27 cellular contexts compared by ENCODE assay signal in genomic region chr12:79919762-79920161, GRCh38.
"Had no signal": no experiment of that assay in that cellular context is flagged by ENCODE, and none has a peak within 500 bp of the region (broad histone marks: within the 10 kb centered on the region; RNA-seq: fewer than 3 reads in every experiment).

No MANE protein-coding gene starts in this region.

- DNase-seq: activated B cell treated with CpG ODN at 0.5 μM for 24 hours; activated CD4-positive, alpha-beta T cell treated with anti-CD3 and anti-CD28 coated beads for 48 hours; activated CD4-positive, alpha-beta T cell treated with anti-CD3 and anti-CD28 coated beads, Interleukin-2, amount 50 U/mL, for 1 hour; activated CD4-positive, alpha-beta T cell treated with anti-CD3 and anti-CD28 coated beads, Interleukin-2, amount 50 U/mL, for 48 hours; activated CD8-positive, alpha-beta memory T cell treated with anti-CD3 and anti-CD28 coated beads for 24 hours; activated CD8-positive, alpha-beta T cell treated with anti-CD3 and anti-CD28 coated beads for 36 hours; activated effector memory CD4-positive, alpha-beta T cell treated with Interleukin-2 at 50 U/mL for 16 hours; activated gamma-delta T cell treated with Interleukin-2 at 50 U/mL for 16 hours; activated naive CD4-positive, alpha-beta T cell treated with anti-CD3 and anti-CD28 coated beads, Interleukin-2, amount 50 U/mL, for 16 hours; activated naive CD4-positive, alpha-beta T cell treated with Interleukin-2 at 50 U/mL for 16 hours; activated T-cell treated with anti-CD3 and anti-CD28 coated beads, Interleukin-2, amount 50 U/mL, for 4 hours; amniotic stem cell; anterior cingulate cortex; brain microvascular endothelial cell; dorsolateral prefrontal cortex; effector memory CD4-positive, alpha-beta T cell; esophagus squamous epithelium; foreskin melanocyte; T-helper 9 cell; WERI-Rb-1 had no signal

- ATAC-seq: activated CD4-positive, CD25-positive, alpha-beta regulatory T cell treated with anti-CD3 and anti-CD28 coated beads, Interleukin-2, amount 50 U/mL, for 24 hours; activated CD8-positive, alpha-beta T cell treated with anti-CD3 and anti-CD28 coated beads for 36 hours; activated T-cell treated with anti-CD3 and anti-CD28 coated beads, Interleukin-2, amount 50 U/mL, for 4 hours; activated T-helper 17 cell treated with anti-CD3 and anti-CD28 coated beads, Interleukin-2, amount 50 U/mL, for 72 hours; gastroesophageal sphincter had no signal

- H3K36me3 ChIP-seq: brain microvascular endothelial cell, esophagus squamous epithelium, gastroesophageal sphincter, WERI-Rb-1 had no signal

- H3K9me3 ChIP-seq: esophagus squamous epithelium, gastroesophageal sphincter had no signal

- H3K27me3 Mint-ChIP-seq: activated B cell treated with CpG ODN at 0.5 μM for 24 hours; activated CD8-positive, alpha-beta T cell treated with anti-CD3 and anti-CD28 coated beads for 36 hours; activated naive CD8-positive, alpha-beta T cell; activated T-helper 17 cell treated with anti-CD3 and anti-CD28 coated beads, Interleukin-2, amount 50 U/mL, for 72 hours; central memory CD8-positive, alpha-beta T cell; dendritic cell treated with granulocyte-macrophage colony-stimulating factor and Interleukin-4, amounts not matched to agents 40 ng/mL and 50 ng/mL, for 4 days had no signal

- H3K4me3 Mint-ChIP-seq: activated B cell treated with CpG ODN at 0.5 μM for 24 hours; activated CD8-positive, alpha-beta T cell treated with anti-CD3 and anti-CD28 coated beads for 36 hours; activated T-cell treated with anti-CD3 and anti-CD28 coated beads, Interleukin-2, amount 50 U/mL, for 4 hours; activated T-helper 17 cell treated with anti-CD3 and anti-CD28 coated beads, Interleukin-2, amount 50 U/mL, for 72 hours; central memory CD8-positive, alpha-beta T cell; dendritic cell treated with granulocyte-macrophage colony-stimulating factor and Interleukin-4, amounts not matched to agents 40 ng/mL and 50 ng/mL, for 4 days had no signal

- H3K27me3 ChIP-seq: brain microvascular endothelial cell, dorsolateral prefrontal cortex, esophagus squamous epithelium, gastroesophageal sphincter had no signal

- H3K27ac Mint-ChIP-seq: activated B cell treated with CpG ODN at 0.5 μM for 24 hours; activated CD8-positive, alpha-beta T cell treated with anti-CD3 and anti-CD28 coated beads for 36 hours; activated naive CD8-positive, alpha-beta T cell; activated T-helper 17 cell treated with anti-CD3 and anti-CD28 coated beads, Interleukin-2, amount 50 U/mL, for 72 hours; dendritic cell treated with granulocyte-macrophage colony-stimulating factor and Interleukin-4, amounts not matched to agents 40 ng/mL and 50 ng/mL, for 4 days had no signal

- H3K27ac ChIP-seq: brain microvascular endothelial cell, dorsolateral prefrontal cortex, esophagus squamous epithelium, WERI-Rb-1 had no signal

- H3K4me3 ChIP-seq: coronary artery, dorsolateral prefrontal cortex, esophagus squamous epithelium, gastroesophageal sphincter had no signal

- H3K9me3 Mint-ChIP-seq: activated B cell treated with CpG ODN at 0.5 μM for 24 hours; activated CD8-positive, alpha-beta T cell treated with anti-CD3 and anti-CD28 coated beads for 36 hours; activated T-cell treated with anti-CD3 and anti-CD28 coated beads, Interleukin-2, amount 50 U/mL, for 4 hours; activated T-helper 17 cell treated with anti-CD3 and anti-CD28 coated beads, Interleukin-2, amount 50 U/mL, for 72 hours; central memory CD8-positive, alpha-beta T cell; dendritic cell treated with granulocyte-macrophage colony-stimulating factor and Interleukin-4, amounts not matched to agents 40 ng/mL and 50 ng/mL, for 4 days had no signal

- H3K36me3 Mint-ChIP-seq: activated naive CD8-positive, alpha-beta T cell had no signal
